In genomic region chr3:140942221-140943104, GRCh38 we compare ENCODE assay signal across 8 cellular contexts. TPM values are rescaled to one million over a fixed set of nuclear protein-coding genes. Genes with fewer than 3 reads are reported as not detected.
DNase-seq lines count a peak whose midpoint lies in the region; ATAC-seq, FAIRE-seq and TF ChIP-seq lines count a peak whose summit lies in the region.

No MANE protein-coding gene starts in this region.

- H3K27ac Mint-ChIP-seq in activated naive CD4-positive, alpha-beta T cell treated with anti-CD3 and anti-CD28 coated beads, Interleukin-2, amount 50 U/mL, for 72 hours = peak overlapping the region; percentile 87 to 91

- H3K36me3 ChIP-seq in pancreas = no peaks in the 10 kb centered on the region

- DNase-seq in COLO668 (lab: John Stamatoyannopoulos, UW; ENCODE audit: unreplicated experiment) = peak; percentile 53
- DNase-seq in RPMI8226 = peak; percentile 75
- peak; percentile 36 to 62 for DNase-seq in activated naive CD4-positive, alpha-beta T cell treated with anti-CD3 and anti-CD28 coated beads, Interleukin-2, amount 50 U/mL, for 72 hours (ENCODE audit: low spot score in 2 of 2)
- DNase-seq in Right ventricle myocardium superior = peak; percentile 75
- DNase-seq in pancreas = peak; percentile 44 to 82 (median 64)
- peak; percentile 49 for DNase-seq in urothelium cell line (ENCODE audit: low spot score)

- WGBS in pancreas, 2 donors = 0% methylated on average over 55 to 56 of the region's 56 CpGs

- intact Hi-C loops in Right ventricle myocardium superior (cut with DNase I) (no loop called here), pancreas (cut with DNase I) (no loop called here)

- peak overlapping the region; percentile 68 to 78 (median 71) for H3K4me3 ChIP-seq in pancreas

- no peaks in the 10 kb centered on the region for H3K9me3 ChIP-seq in pancreas

- FAIRE-seq in pancreas (lab: Jason Lieb, UNC) (no peak), urothelium cell line (lab: Jason Lieb, UNC) (no peak)

- ATAC-seq in GM19397 (IDR thresholded peaks at IDR 0.05; ENCODE audit: unreplicated experiment) = peak; percentile 42
- peak; percentile 22 for ATAC-seq in HG03565 (IDR thresholded peaks at IDR 0.05; ENCODE audit: unreplicated experiment)
- ATAC-seq in activated naive CD4-positive, alpha-beta T cell treated with anti-CD3 and anti-CD28 coated beads, Interleukin-2, amount 50 U/mL, for 72 hours = peak in 1 of 2 donors; percentile 14
- peak; percentile 68 for ATAC-seq in Right ventricle myocardium superior (ENCODE audit: poor library complexity)
- ATAC-seq in pancreas = peak; percentile 39 to 73 (median 64)

- no peaks in the 10 kb centered on the region for H3K27me3 ChIP-seq in pancreas

- H3K36me3 Mint-ChIP-seq in activated naive CD4-positive, alpha-beta T cell treated with anti-CD3 and anti-CD28 coated beads, Interleukin-2, amount 50 U/mL, for 72 hours = peaks cover 10 to 31% of the 10 kb centered on the region in 2 donors

- H3K27ac ChIP-seq in pancreas = peak overlapping the region; percentile 91 to 99 (median 97)

- peaks cover 5 to 37% (median 34%) of the 10 kb centered on the region in 3 donors for H3K4me1 ChIP-seq in pancreas

- H3K9me3 Mint-ChIP-seq in activated naive CD4-positive, alpha-beta T cell treated with anti-CD3 and anti-CD28 coated beads, Interleukin-2, amount 50 U/mL, for 72 hours = no peaks in the 10 kb centered on the region

- TF ChIP-seq CTCF in pancreas (IDR thresholded peaks at IDR 0.05) = no peak

RNA-seq across cellular contexts. Expression of gene SLC25A36, which starts 0.8 kb away (rescaled TPM):
- total RNA-seq in activated naive CD4-positive, alpha-beta T cell treated with anti-CD3 and anti-CD28 coated beads, Interleukin-2, amount 50 U/mL, for 72 hours = 10 to 100 TPM; 47.2 to 98.6 TPM
- total RNA-seq in Right ventricle myocardium superior = 87.8 TPM
- total RNA-seq in pancreas = 10 to 100 TPM; 35.4 to 93.6 (median 45.0) TPM
- polyA plus RNA-seq in pancreas = 10 to 100 TPM; 17.3 to 50.8 TPM
